ENCODE assay signal across 13 cellular contexts in genomic region chr9:69931340-69931739, GRCh38.
DNase-seq lines count a peak whose midpoint lies in the region; ATAC-seq and TF ChIP-seq lines count a peak whose summit lies in the region.
"Had no signal": no experiment of that assay in that cellular context is flagged by ENCODE, and none has a peak within 500 bp of the region (broad histone marks: within the 10 kb centered on the region; RNA-seq: fewer than 3 reads in every experiment).

No MANE protein-coding gene starts in this region.

- H2BK5ac ChIP-seq in IMR-90 (ENCODE audit: low read depth, low read length, poor library complexity, severe bottlenecking): no peak overlapping the region

- H4K8ac ChIP-seq in IMR-90 (ENCODE audit: low read depth in 2 of 2, low read length in 2 of 2): no peak overlapping the region

- H3K27ac Mint-ChIP-seq in activated CD4-positive, alpha-beta T cell treated with anti-CD3 and anti-CD28 coated beads, Interleukin-2, amount 10 ng/mL, durations not matched to agents 24 days and 14 days: no peak overlapping the region
- H3K27ac Mint-ChIP-seq: activated CD8-positive, alpha-beta T cell treated with anti-CD3 and anti-CD28 coated beads, Interleukin-2, amount 10 ng/mL, durations not matched to agents 7 days and 5 days had no signal

- no TSS peak for BruUV-seq in IMR-90 (replicated peaks; lab: Mats Ljungman, UMichigan)

- intact Hi-C loops in IMR-90 (cut with micrococcal nuclease): loop anchor here (5.0 kb wide), 1 partner anchor 509 kb away; no protein-coding TSS in a partner anchor
- intact Hi-C loops in lower leg skin (cut with DNase I; ENCODE audit: low total_unique reads): no loop called here
- intact Hi-C loops in activated CD4-positive, alpha-beta T cell treated with anti-CD3 and anti-CD28 coated beads, Interleukin-2, amount 10 ng/mL, durations not matched to agents 24 days and 14 days (cut with micrococcal nuclease): no loop called here

- H3K18ac ChIP-seq in IMR-90 (ENCODE audit: low read depth, low read length): no peak overlapping the region

- TF ChIP-seq CTCF in BE2C (IDR thresholded peaks at IDR 0.05; ENCODE audit: low read depth, low read length) (peak; percentile 77), IMR-90 (conservative IDR thresholded peaks at IDR 0.05; ENCODE audit: low read depth, low read length) (peak; percentile 43), WERI-Rb-1 (IDR thresholded peaks at IDR 0.05; ENCODE audit: low read depth, low read length) (peak; percentile 42), kidney epithelial cell (IDR thresholded peaks at IDR 0.05; ENCODE audit: insufficient read depth, low read length, poor library complexity, severe bottlenecking) (peak; percentile 41), lower leg skin (IDR thresholded peaks at IDR 0.05) (no peak)

- ATAC-seq in IMR-90 (ENCODE audit: low read depth): no peak
- no peak for ATAC-seq in activated CD4-positive, CD25-positive, alpha-beta regulatory T cell treated with anti-CD3 and anti-CD28 coated beads, Interleukin-2, amount 50 U/mL, for 24 hours
- ATAC-seq: activated CD8-positive, alpha-beta T cell treated with anti-CD3 and anti-CD28 coated beads, Interleukin-2, amount 10 ng/mL, durations not matched to agents 7 days and 5 days had no signal

- no peak overlapping the region for H3K9ac ChIP-seq in IMR-90 (ENCODE audit: low read depth, low read length)

- no peak overlapping the region for H3K4ac ChIP-seq in IMR-90 (ENCODE audit: low read depth, low read length)

- WGBS in IMR-90 (ENCODE audit: extremely low coverage in 2 of 2, insufficient read length in 1 of 2), 2 experiments: no CpG with 5 or more reads among the region's 3 CpGs
- WGBS in lower leg skin, 2 donors: 77 to 91% methylated on average over 3 of the region's 3 CpGs

- H2BK15ac ChIP-seq in IMR-90 (ENCODE audit: low read depth, low read length): no peak overlapping the region

- H3K79me1 ChIP-seq in IMR-90 (ENCODE audit: low read depth in 1 of 2, low read length in 2 of 2): no peaks in the 10 kb centered on the region

- H2BK120ac ChIP-seq in IMR-90 (ENCODE audit: low read depth, low read length): no peak overlapping the region

- H2AFZ ChIP-seq in IMR-90 (replicated peaks; ENCODE audit: low read length, poor library complexity): no peak overlapping the region

- no peaks in the 10 kb centered on the region for H3K27me3 ChIP-seq in BE2C
- no peaks in the 10 kb centered on the region for H3K27me3 ChIP-seq in IMR-90 (ENCODE audit: control insufficient read depth, insufficient read depth, low read length)
- H3K27me3 ChIP-seq in WERI-Rb-1 (ENCODE audit: insufficient read depth, low read depth, severe bottlenecking): no peaks in the 10 kb centered on the region
- no peaks in the 10 kb centered on the region for H3K27me3 ChIP-seq in kidney epithelial cell (ENCODE audit: control insufficient read depth, insufficient read depth, low read length)
- H3K27me3 ChIP-seq: tibial nerve had no signal

- no peak overlapping the region for H2AK9ac ChIP-seq in IMR-90 (replicated peaks; ENCODE audit: low read depth, low read length, poor library complexity)

- POLR2A ChIA-PET in IMR-90 (lab: Charles Lee; ENCODE audit: unreplicated experiment): no interaction called here

- no peaks in the 10 kb centered on the region for H4K20me1 ChIP-seq in IMR-90 (ENCODE audit: insufficient read depth, low read length)

- no peak for TF ChIP-seq POLR2A in IMR-90 (IDR thresholded peaks at IDR 0.05; ENCODE audit: low read depth, low read length)
- TF ChIP-seq POLR2A in lower leg skin (IDR thresholded peaks at IDR 0.05): no peak

- H3K9me3 ChIP-seq in BE2C: no peaks in the 10 kb centered on the region; the same call in 1 of the 2 replicates
- peaks cover 14% of the 10 kb centered on the region for H3K9me3 ChIP-seq in IMR-90 (ENCODE audit: control insufficient read depth, insufficient read depth, low read length)
- H3K9me3 ChIP-seq in WERI-Rb-1 (ENCODE audit: severe bottlenecking): peaks cover 7% of the 10 kb centered on the region

- no peak overlapping the region for H3K23ac ChIP-seq in IMR-90 (ENCODE audit: low read depth, low read length)

- H4K91ac ChIP-seq in IMR-90 (ENCODE audit: insufficient read depth, low read depth, low read length): no peak overlapping the region

- no peaks in the 10 kb centered on the region for H3K4me1 Mint-ChIP-seq in activated CD4-positive, alpha-beta T cell treated with anti-CD3 and anti-CD28 coated beads, Interleukin-2, amount 10 ng/mL, durations not matched to agents 24 days and 14 days

- H2AK5ac ChIP-seq in IMR-90 (ENCODE audit: low read depth, low read length): no peak overlapping the region

- CTCF ChIA-PET in IMR-90 (lab: Yijun Ruan, JAX): interaction anchor here (0.6 to 1.5 kb wide), 2 partner anchors 12 to 14 kb away, joined by 4 read pairs; no protein-coding TSS in a partner anchor

- no peak overlapping the region for H4K5ac ChIP-seq in IMR-90 (ENCODE audit: low read depth, low read length)

- peaks cover 8% of the 10 kb centered on the region for H3K9me3 Mint-ChIP-seq in activated CD4-positive, alpha-beta T cell treated with anti-CD3 and anti-CD28 coated beads, Interleukin-2, amount 10 ng/mL, durations not matched to agents 24 days and 14 days

- H3K4me1 ChIP-seq in BE2C (no peaks in the 10 kb centered on the region; the same call in 1 of the 2 replicates), IMR-90 (ENCODE audit: control insufficient read depth, insufficient read depth, low read length) (no peaks in the 10 kb centered on the region)
- H3K4me1 ChIP-seq: tibial nerve had no signal

- in situ Hi-C loops in IMR-90 (cut with MboI; ENCODE audit: low sequenced_read_pairs): no loop called here

- dilution Hi-C loops in IMR-90 (cut with HindIII; ENCODE audit: low sequenced_read_pairs, unreplicated experiment): no loop called here

- H3K36me3 ChIP-seq in BE2C (no peaks in the 10 kb centered on the region), IMR-90 (ENCODE audit: control insufficient read depth, insufficient read depth, low read length) (no peaks in the 10 kb centered on the region), WERI-Rb-1 (no peaks in the 10 kb centered on the region), kidney epithelial cell (ENCODE audit: control insufficient read depth, insufficient read depth, low read length) (no peaks in the 10 kb centered on the region)
- H3K36me3 ChIP-seq: tibial nerve had no signal

- H3K9me1 ChIP-seq in IMR-90 (ENCODE audit: insufficient read depth, low read length): no peaks in the 10 kb centered on the region

- H3K56ac ChIP-seq in IMR-90 (ENCODE audit: extremely low read depth, insufficient read depth, low read length): no peak overlapping the region

- H3K4me3 ChIP-seq in BE2C (ENCODE audit: low read depth, low read length) (no peak overlapping the region), IMR-90 (ENCODE audit: insufficient read depth, low read depth, low read length) (no peak overlapping the region), WERI-Rb-1 (ENCODE audit: low read depth, low read length) (no peak overlapping the region), kidney epithelial cell (ENCODE audit: low read depth, low read length) (no peak overlapping the region), lower leg skin (ENCODE audit: low read depth, poor library complexity, severe bottlenecking) (no peak overlapping the region)
- H3K4me3 ChIP-seq: tibial nerve had no signal

- no peak overlapping the region for H3K4me2 ChIP-seq in IMR-90 (ENCODE audit: low read depth, low read length)

- no peak overlapping the region for H2BK20ac ChIP-seq in IMR-90 (ENCODE audit: low read depth, low read length)

- DNase-seq in BE2C (peak; percentile 42), IMR-90 (no peak), WERI-Rb-1 (peak; percentile 12), kidney epithelial cell (ENCODE audit: low read depth) (no peak), lower leg skin (ENCODE audit: low spot score in 2 of 2) (no peak)
- no peak for DNase-seq in central memory CD4-positive, alpha-beta T cell
- no peak for DNase-seq in activated CD4-positive, alpha-beta T cell treated with anti-CD3 and anti-CD28 coated beads, Interleukin-2, amount 10 ng/mL, durations not matched to agents 24 days and 14 days
- DNase-seq: activated CD8-positive, alpha-beta T cell treated with anti-CD3 and anti-CD28 coated beads, Interleukin-2, amount 10 ng/mL, durations not matched to agents 7 days and 5 days; amniotic stem cell; KG1; stimulated activated CD4-positive, alpha-beta T cell treated with anti-CD3 and anti-CD28 coated beads, Interleukin-4, amount 100 ng/mL, for 4 hours had no signal

- H3K4me3 Mint-ChIP-seq in activated CD4-positive, alpha-beta T cell treated with anti-CD3 and anti-CD28 coated beads, Interleukin-2, amount 10 ng/mL, durations not matched to agents 24 days and 14 days: no peak overlapping the region
- H3K4me3 Mint-ChIP-seq: activated CD8-positive, alpha-beta T cell treated with anti-CD3 and anti-CD28 coated beads, Interleukin-2, amount 10 ng/mL, durations not matched to agents 7 days and 5 days had no signal

- peak; percentile 36; the same call in 1 of the 2 replicates for TF ChIP-seq RAD21 in IMR-90 (IDR thresholded peaks at IDR 0.05; ENCODE audit: low read length)

- no peak overlapping the region for H3K27ac ChIP-seq in IMR-90 (ENCODE audit: insufficient read depth, low read length)
- no peak overlapping the region for H3K27ac ChIP-seq in WERI-Rb-1
- H3K27ac ChIP-seq: tibial nerve had no signal

- no peaks in the 10 kb centered on the region for H3K36me3 Mint-ChIP-seq in activated CD4-positive, alpha-beta T cell treated with anti-CD3 and anti-CD28 coated beads, Interleukin-2, amount 10 ng/mL, durations not matched to agents 24 days and 14 days (ENCODE audit: low read depth)

- peaks cover 13% of the 10 kb centered on the region for H3K27me3 Mint-ChIP-seq in activated CD4-positive, alpha-beta T cell treated with anti-CD3 and anti-CD28 coated beads, Interleukin-2, amount 10 ng/mL, durations not matched to agents 24 days and 14 days

- no peak overlapping the region for H3K14ac ChIP-seq in IMR-90 (replicated peaks; ENCODE audit: low read depth, low read length)

TF ChIP-seq in IMR-90, 13 proteins besides CTCF, POLR2A, EP300 and RAD21:
- no peak for TF ChIP-seq CHD1 (IDR thresholded peaks at IDR 0.05; ENCODE audit: low read depth, low read length)
- TF ChIP-seq SMC3 (IDR thresholded peaks at IDR 0.05; ENCODE audit: low read depth, low read length): peak; percentile 50
- no peak for TF ChIP-seq RCOR1 (IDR thresholded peaks at IDR 0.05; ENCODE audit: insufficient replicate concordance, low read length)
- no peak for TF ChIP-seq MAZ (IDR thresholded peaks at IDR 0.05; ENCODE audit: borderline replicate concordance, low read depth, low read length)
- TF ChIP-seq USF2 (IDR thresholded peaks at IDR 0.05; ENCODE audit: low read depth, low read length): no peak
TF ChIP-seq in IMR-90: peak in this region for 1.

Comparison
In these comparisons a context has a peak if more than half of its experiments do, and no peak if none do; other contexts are left out.
1. DNase-seq: peak in BE2C (single experiment) and WERI-Rb-1 (single experiment); none in IMR-90 (single experiment), kidney epithelial cell (single experiment), central memory CD4-positive, alpha-beta T cell (single experiment), lower leg skin (0 of 2) and activated CD4-positive, alpha-beta T cell treated with anti-CD3 and anti-CD28 coated beads, Interleukin-2, amount 10 ng/mL, durations not matched to agents 24 days and 14 days (single experiment).
2. CTCF ChIP-seq: peak in BE2C (single experiment), IMR-90 (single experiment), WERI-Rb-1 (single experiment) and kidney epithelial cell (single experiment); none in lower leg skin (0 of 3).